Comparison of ENCODE assay signal across 17 cellular contexts in genomic region chr12:50117057-50117622, GRCh38. TPM values are rescaled to one million over a fixed set of nuclear protein-coding genes. Genes with fewer than 3 reads are reported as not detected.
DNase-seq lines count a peak whose midpoint lies in the region; ATAC-seq and TF ChIP-seq lines count a peak whose summit lies in the region.
"Had no signal": no experiment of that assay in that cellular context is flagged by ENCODE, and none has a peak within 500 bp of the region (broad histone marks: within the 10 kb centered on the region; RNA-seq: fewer than 3 reads in every experiment).

No MANE protein-coding gene starts in this region.

- H3K27me3 ChIP-seq in ascending aorta (no peaks in the 10 kb centered on the region), stomach smooth muscle (ENCODE audit: control insufficient read depth in 1 of 2, insufficient read depth in 2 of 2, low read length in 2 of 2) (no peaks in the 10 kb centered on the region)

- peak; percentile 12 for DNase-seq in activated CD4-positive, CD25-positive, alpha-beta regulatory T cell treated with anti-CD3 and anti-CD28 coated beads, Interleukin-2, amount 50 U/mL, for 72 hours
- peak in 1 of 2 donors; percentile 69 for DNase-seq in ascending aorta (ENCODE audit: low spot score in 2 of 2)
- no peak for DNase-seq in left lobe of liver (ENCODE audit: low spot score)
- DNase-seq in stimulated activated CD4-positive, alpha-beta T cell treated with anti-CD3 and anti-CD28 coated beads, Interleukin-4, amount 100 ng/mL, for 1 hour = no peak
- no peak for DNase-seq in HT-29 (ENCODE audit: low spot score)
- DNase-seq: activated CD4-positive, alpha-beta T cell treated with anti-CD3 and anti-CD28 coated beads for 48 hours; GOT3; NCI-H146; T1000 had no signal

- H3K9me3 ChIP-seq in ascending aorta (no peaks in the 10 kb centered on the region), stomach smooth muscle (ENCODE audit: control insufficient read depth in 2 of 2, low read length in 2 of 2) (no peaks in the 10 kb centered on the region)

- ATAC-seq in activated CD4-positive, CD25-positive, alpha-beta regulatory T cell treated with anti-CD3 and anti-CD28 coated beads, Interleukin-2, amount 50 U/mL, for 24 hours = no peak
- ATAC-seq in left lobe of liver = peak; percentile 4
- no peak for ATAC-seq in GM21717 (IDR thresholded peaks at IDR 0.05; ENCODE audit: unreplicated experiment)

- peak overlapping the region; percentile 20 to 59 for H3K27ac ChIP-seq in ascending aorta
- H3K27ac ChIP-seq in stomach smooth muscle (ENCODE audit: low read length) = peak overlapping the region; percentile 2
- H3K27ac ChIP-seq: 22Rv1, C4-2B had no signal

- H3K36me3 ChIP-seq in ascending aorta = peaks cover 15 to 37% of the 10 kb centered on the region in 2 donors
- peaks cover 20 to 26% of the 10 kb centered on the region in 2 donors for H3K36me3 ChIP-seq in stomach smooth muscle (ENCODE audit: control insufficient read depth in 2 of 2, insufficient read depth in 2 of 2, low read length in 2 of 2)

- intact Hi-C loops in ascending aorta (cut with DNase I) = no loop called here

- no peak overlapping the region for H3K9ac ChIP-seq in stomach smooth muscle (ENCODE audit: low read length in 2 of 2)

- H3K4me1 ChIP-seq in ascending aorta (peaks cover 3 to 30% of the 10 kb centered on the region in 2 donors), stomach smooth muscle (ENCODE audit: control insufficient read depth, insufficient read depth, low read length) (peaks cover 32% of the 10 kb centered on the region)

- H3K4me3 ChIP-seq in ascending aorta (no peak overlapping the region), stomach smooth muscle (ENCODE audit: low read length in 2 of 2) (no peak overlapping the region)

- TF ChIP-seq CTCF in ascending aorta (IDR thresholded peaks at IDR 0.05) = no peak

RNA-seq across cellular contexts. Expression of gene COX14, which starts 5.1 kb away (rescaled TPM):
- total RNA-seq in ascending aorta = 19.8 TPM
- total RNA-seq in left lobe of liver = 57.0 TPM
- total RNA-seq in HT-29 (2014; rRNA removed; shearing (Covaris generic)) = 85.6 and 98.6 TPM in 2 replicates

RNA-seq across cellular contexts. Expression of gene GPD1, which starts 13.3 kb away (rescaled TPM):
- 12.2 TPM for total RNA-seq in ascending aorta
- total RNA-seq in left lobe of liver = 129 TPM
- total RNA-seq in HT-29 (2014; rRNA removed; shearing (Covaris generic)) = 8.0 and 9.5 TPM in 2 replicates
- total RNA-seq: epithelial cell of proximal tubule, pulmonary artery endothelial cell had no signal

RNA-seq across cellular contexts. Expression of gene SMARCD1, which starts 32.0 kb away (rescaled TPM):
- total RNA-seq in ascending aorta = 277 TPM
- 18.6 TPM for total RNA-seq in left lobe of liver
- 74.8 and 90.4 TPM in 2 replicates for total RNA-seq in HT-29 (2014; rRNA removed; shearing (Covaris generic))

RNA-seq across cellular contexts. Expression of gene CERS5, which starts 50.0 kb away (rescaled TPM):
- total RNA-seq in ascending aorta (29.7 TPM), left lobe of liver (6.5 TPM)
- 13.9 and 20.5 TPM in 2 replicates for total RNA-seq in HT-29 (2014; rRNA removed; shearing (Covaris generic))

RNA-seq across cellular contexts. Expression of gene ASIC1, which starts 59.7 kb away (rescaled TPM):
- total RNA-seq in ascending aorta = not detected
- 0.28 TPM for total RNA-seq in left lobe of liver
- 6.7 and 7.0 TPM in 2 replicates for total RNA-seq in HT-29 (2014; rRNA removed; shearing (Covaris generic))
- total RNA-seq: Daoy had no signal
